8 cellular contexts compared by ENCODE assay signal in genomic region chr12:97148941-97149559, GRCh38.
DNase-seq lines count a peak whose midpoint lies in the region; ATAC-seq and TF ChIP-seq lines count a peak whose summit lies in the region.

No MANE protein-coding gene starts in this region.

- no peak for TF ChIP-seq EP300 in Ishikawa (IDR thresholded peaks at IDR 0.05; ENCODE audit: borderline replicate concordance)

- H3K36me3 ChIP-seq in adrenal gland (replicated peaks in 1 of 2) = no peaks in the 10 kb centered on the region

- TF ChIP-seq POLR2A in adrenal gland (IDR thresholded peaks at IDR 0.05) = no peak

- CTCF ChIA-PET in GM10248 (lab: Yijun Ruan, JAX) = interaction anchor here (0.7 to 6.5 kb wide), 27 partner anchors 8 to 1269 kb away, joined by 3 to 89 read pairs (median 5); no protein-coding TSS in a partner anchor

- no peak overlapping the region for H3K4me3 ChIP-seq in adrenal gland

- no peaks in the 10 kb centered on the region for H3K9me3 ChIP-seq in adrenal gland (replicated peaks in 1 of 3)

- POLR2A ChIA-PET in GM10248 (lab: Yijun Ruan, JAX) = no interaction called here

- peak; percentile 86 for TF ChIP-seq RAD21 in Ishikawa (IDR thresholded peaks at IDR 0.05; ENCODE audit: low read depth)

- TF ChIP-seq CTCF in GM10248 (IDR thresholded peaks at IDR 0.05; ENCODE audit: control extremely low read depth, extremely low read depth, low read depth, missing control alignments) (peak; percentile 90), adrenal gland (IDR thresholded peaks at IDR 0.05) (peak; percentile 33 to 72 (median 53))

- intact Hi-C loops in adrenal gland (cut with DNase I) = no loop called here

- in situ Hi-C loops in SK-MEL-5 (cut with HindIII; ENCODE audit: low pct_unique_long_range_greater_than_20kb, low sequenced_read_pairs) = no loop called here

- ATAC-seq in GM21786 (IDR thresholded peaks at IDR 0.05; ENCODE audit: unreplicated experiment) = peak; percentile 99

- H3K27ac ChIP-seq in adrenal gland = no peak overlapping the region

- H3K27me3 ChIP-seq in adrenal gland = no peaks in the 10 kb centered on the region

- 52 to 57% (median 56%) methylated on average over 7 to 9 of the region's 9 CpGs for WGBS in adrenal gland, 4 donors

- no peaks in the 10 kb centered on the region for H3K4me1 ChIP-seq in adrenal gland (replicated peaks in 1 of 2)

- peak; percentile 54 for DNase-seq in GM10248 (ENCODE audit: extremely low spot score)
- peak; percentile 80 for DNase-seq in SK-MEL-5 (ENCODE audit: low read depth, low spot score)
- peak; percentile 47 to 84 (median 60) for DNase-seq in adrenal gland
- peak; percentile 83 for DNase-seq in iPS-NIHi7 (ENCODE audit: extremely low spot score)
- DNase-seq in stimulated activated CD4-positive, alpha-beta T cell treated with anti-CD3 and anti-CD28 coated beads, Interleukin-2, amount 100 ng/mL, for 48 hours = peak; percentile 32 to 44
- no peak for DNase-seq in DMS153 treated with DMSO at 0.1 percent for 48 hours (lab: John Stamatoyannopoulos, UW; ENCODE audit: unreplicated experiment)

TF ChIP-seq in Ishikawa, 13 proteins besides CTCF, POLR2A, EP300 and RAD21:
- TF ChIP-seq YY1 (IDR thresholded peaks at IDR 0.05; ENCODE audit: low read depth) (no peak), CEBPB (IDR thresholded peaks at IDR 0.05) (peak; percentile 59)
